ENCODE assay signal across 21 cellular contexts in genomic region chr5:83925952-83926351, GRCh38.
DNase-seq lines count a peak whose midpoint lies in the region; ATAC-seq, FAIRE-seq and TF ChIP-seq lines count a peak whose summit lies in the region.
"Had no signal": no experiment of that assay in that cellular context is flagged by ENCODE, and none has a peak within 500 bp of the region (broad histone marks: within the 10 kb centered on the region; RNA-seq: fewer than 3 reads in every experiment).

No MANE protein-coding gene starts in this region.

- no peak overlapping the region for H3K27ac Mint-ChIP-seq in activated CD8-positive, alpha-beta T cell treated with anti-CD3 and anti-CD28 coated beads for 36 hours
- H3K27ac Mint-ChIP-seq: activated CD8-positive, alpha-beta memory T cell treated with anti-CD3 and anti-CD28 coated beads, Interleukin-2, amount 10 ng/mL, durations not matched to agents 7 days and 5 days; CD4-positive, alpha-beta memory T cell; progenitor cell of endocrine pancreas; stimulated activated naive CD8-positive, alpha-beta T cell treated with anti-CD3 and anti-CD28 coated beads, Interleukin-15, amount 100 ng/mL, for 72 hours had no signal

- no peaks in the 10 kb centered on the region for H3K9me3 Mint-ChIP-seq in activated CD8-positive, alpha-beta T cell treated with anti-CD3 and anti-CD28 coated beads for 36 hours
- H3K9me3 Mint-ChIP-seq: stimulated activated naive CD8-positive, alpha-beta T cell treated with anti-CD3 and anti-CD28 coated beads, Interleukin-15, amount 100 ng/mL, for 72 hours had no signal

- no peak for DNase-seq in heart right ventricle
- no peak for DNase-seq in right atrium auricular region (ENCODE audit: low spot score)
- peak; percentile 25 for DNase-seq in adipocyte (ENCODE audit: low read depth)
- no peak for DNase-seq in left colon
- peak; percentile 13 for DNase-seq in small intestine
- DNase-seq in esophagus muscularis mucosa (ENCODE audit: extremely low spot score) = no peak
- DNase-seq in activated CD8-positive, alpha-beta T cell treated with anti-CD3 and anti-CD28 coated beads for 36 hours = no peak
- DNase-seq in sciatic nerve (ENCODE audit: low spot score) = no peak
- DNase-seq: activated CD4-positive, CD25-positive, alpha-beta regulatory T cell; activated CD8-positive, alpha-beta memory T cell treated with anti-CD3 and anti-CD28 coated beads, Interleukin-2, amount 10 ng/mL, durations not matched to agents 7 days and 5 days; activated gamma-delta T cell; CD4-positive, alpha-beta memory T cell; NCI-H1092; NCI-H82; stimulated activated naive CD8-positive, alpha-beta T cell treated with anti-CD3 and anti-CD28 coated beads, Interleukin-15, amount 100 ng/mL, for 72 hours had no signal

- FAIRE-seq in small intestine (lab: Jason Lieb, UNC) = no peak
- FAIRE-seq: A549, keratinocyte had no signal

- no peaks in the 10 kb centered on the region for H3K27me3 Mint-ChIP-seq in activated CD8-positive, alpha-beta T cell treated with anti-CD3 and anti-CD28 coated beads for 36 hours
- H3K27me3 Mint-ChIP-seq: activated CD8-positive, alpha-beta memory T cell treated with anti-CD3 and anti-CD28 coated beads, Interleukin-2, amount 10 ng/mL, durations not matched to agents 7 days and 5 days; CD4-positive, alpha-beta memory T cell had no signal

- TF ChIP-seq POLR2A in esophagus muscularis mucosa (IDR thresholded peaks at IDR 0.05; ENCODE audit: low read depth) = no peak

- no peaks in the 10 kb centered on the region for H3K4me1 Mint-ChIP-seq in activated CD8-positive, alpha-beta T cell treated with anti-CD3 and anti-CD28 coated beads for 36 hours (ENCODE audit: low read depth)
- H3K4me1 Mint-ChIP-seq: activated CD8-positive, alpha-beta memory T cell treated with anti-CD3 and anti-CD28 coated beads, Interleukin-2, amount 10 ng/mL, durations not matched to agents 7 days and 5 days; CD4-positive, alpha-beta memory T cell; stimulated activated naive CD8-positive, alpha-beta T cell treated with anti-CD3 and anti-CD28 coated beads, Interleukin-15, amount 100 ng/mL, for 72 hours had no signal

- H3K36me3 ChIP-seq in heart right ventricle (no peaks in the 10 kb centered on the region), right atrium auricular region (no peaks in the 10 kb centered on the region), adipocyte (ENCODE audit: control insufficient read depth, insufficient read depth, low read length, severe bottlenecking) (no peaks in the 10 kb centered on the region), small intestine (ENCODE audit: control insufficient read depth in 2 of 2, insufficient read depth in 2 of 2, low read length in 2 of 2) (no peaks in the 10 kb centered on the region), esophagus muscularis mucosa (no peaks in the 10 kb centered on the region)
- H3K36me3 ChIP-seq: ascending aorta had no signal

- H3K9me3 ChIP-seq in heart right ventricle (peaks cover 0 to 10% (median 0%) of the 10 kb centered on the region in 11 donors), right atrium auricular region (peaks cover 0 to 6% of the 10 kb centered on the region in 2 donors), adipocyte (ENCODE audit: control insufficient read depth, low read length) (no peaks in the 10 kb centered on the region), small intestine (ENCODE audit: control insufficient read depth, low read depth) (no peaks in the 10 kb centered on the region), esophagus muscularis mucosa (peaks cover 0 to 12% (median 2%) of the 10 kb centered on the region in 4 donors)
- H3K9me3 ChIP-seq: A549, ascending aorta had no signal

- TF ChIP-seq EP300 in esophagus muscularis mucosa (IDR thresholded peaks at IDR 0.05) = no peak

- H3K4me1 ChIP-seq in heart right ventricle (peaks cover 0 to 5% (median 0%) of the 10 kb centered on the region in 9 donors), right atrium auricular region (no peaks in the 10 kb centered on the region), adipocyte (ENCODE audit: control insufficient read depth, insufficient read depth, low read length) (no peaks in the 10 kb centered on the region), small intestine (ENCODE audit: control insufficient read depth in 2 of 2, insufficient read depth in 1 of 2, low read depth in 1 of 2, low read length in 1 of 2) (no peaks in the 10 kb centered on the region), esophagus muscularis mucosa (no peaks in the 10 kb centered on the region)
- H3K4me1 ChIP-seq: A549, ascending aorta had no signal

- CTCF ChIA-PET in activated CD8-positive, alpha-beta T cell treated with anti-CD3 and anti-CD28 coated beads for 36 hours (lab: Charles Lee) = interaction anchor here (2.0 to 3.0 kb wide), 2 partner anchors 11 to 15 kb away, joined by 12 read pairs; no protein-coding TSS in a partner anchor

- H3K4me3 Mint-ChIP-seq in activated CD8-positive, alpha-beta T cell treated with anti-CD3 and anti-CD28 coated beads for 36 hours = no peak overlapping the region
- H3K4me3 Mint-ChIP-seq: activated CD8-positive, alpha-beta memory T cell treated with anti-CD3 and anti-CD28 coated beads, Interleukin-2, amount 10 ng/mL, durations not matched to agents 7 days and 5 days; CD4-positive, alpha-beta memory T cell; stimulated activated naive CD8-positive, alpha-beta T cell treated with anti-CD3 and anti-CD28 coated beads, Interleukin-15, amount 100 ng/mL, for 72 hours had no signal

- intact Hi-C loops in heart right ventricle (cut with DNase I) = loop anchor here in 2 of 10 donors (5.0 kb wide), 1 partner anchor 1121 kb away; no protein-coding TSS in a partner anchor
- intact Hi-C loops in left colon (cut with DNase I, micrococcal nuclease) = no loop called here
- intact Hi-C loops in esophagus muscularis mucosa (cut with DNase I) = no loop called here
- intact Hi-C loops in activated CD8-positive, alpha-beta T cell treated with anti-CD3 and anti-CD28 coated beads for 36 hours (cut with micrococcal nuclease) = no loop called here
- intact Hi-C loops in sciatic nerve (cut with DNase I) = no loop called here

- ATAC-seq in heart right ventricle (peak in 5 of 8 donors; percentile 28 to 51 (median 46)), left colon (peak; percentile 73), sciatic nerve (no peak)
- no peak for ATAC-seq in activated CD8-positive, alpha-beta T cell treated with anti-CD3 and anti-CD28 coated beads for 36 hours
- ATAC-seq: A549; activated CD8-positive, alpha-beta memory T cell treated with anti-CD3 and anti-CD28 coated beads, Interleukin-2, amount 10 ng/mL, durations not matched to agents 7 days and 5 days; Panc1; stimulated activated naive CD8-positive, alpha-beta T cell treated with anti-CD3 and anti-CD28 coated beads, Interleukin-15, amount 100 ng/mL, for 72 hours had no signal

- POLR2A ChIA-PET in activated CD8-positive, alpha-beta T cell treated with anti-CD3 and anti-CD28 coated beads for 36 hours (lab: Charles Lee) = no interaction called here

- WGBS in heart right ventricle, 2 donors = 20 to 30% methylated on average over 4 of the region's 4 CpGs
- 8 to 39% (median 33%) methylated on average over 4 of the region's 4 CpGs for WGBS in small intestine, 3 donors
- WGBS in esophagus muscularis mucosa = 68% methylated on average over 4 of the region's 4 CpGs

- TF ChIP-seq CTCF in heart right ventricle (IDR thresholded peaks at IDR 0.05) (no peak), right atrium auricular region (IDR thresholded peaks at IDR 0.05) (no peak), esophagus muscularis mucosa (IDR thresholded peaks at IDR 0.05) (no peak)
- TF ChIP-seq CTCF in activated CD8-positive, alpha-beta T cell treated with anti-CD3 and anti-CD28 coated beads for 36 hours (IDR thresholded peaks at IDR 0.05) = no peak

- H3K4me3 ChIP-seq in heart right ventricle = no peak overlapping the region
- H3K4me3 ChIP-seq in right atrium auricular region = no peak overlapping the region
- H3K4me3 ChIP-seq in adipocyte (ENCODE audit: low read length) = no peak overlapping the region
- no peak overlapping the region for H3K4me3 ChIP-seq in small intestine (ENCODE audit: low read depth in 1 of 2, low read length in 2 of 2)
- H3K4me3 ChIP-seq in esophagus muscularis mucosa = no peak overlapping the region
- H3K4me3 ChIP-seq: A549, ascending aorta had no signal

- H3K27ac ChIP-seq in heart right ventricle = peak overlapping the region in 2 of 10 donors; percentile 42 to 50
- H3K27ac ChIP-seq in right atrium auricular region = no peak overlapping the region
- H3K27ac ChIP-seq in small intestine (ENCODE audit: low read depth in 1 of 2, low read length in 1 of 2) = no peak overlapping the region
- no peak overlapping the region for H3K27ac ChIP-seq in esophagus muscularis mucosa (replicated peaks in 1 of 4)
- H3K27ac ChIP-seq: A549, ascending aorta, KMS-11 had no signal

- no peaks in the 10 kb centered on the region for H3K27me3 ChIP-seq in heart right ventricle
- H3K27me3 ChIP-seq in right atrium auricular region = no peaks in the 10 kb centered on the region
- no peaks in the 10 kb centered on the region for H3K27me3 ChIP-seq in adipocyte (replicated peaks; ENCODE audit: control insufficient read depth, insufficient read depth, low read length)
- no peaks in the 10 kb centered on the region for H3K27me3 ChIP-seq in small intestine (ENCODE audit: control insufficient read depth in 2 of 2, insufficient read depth in 2 of 2, low read length in 2 of 2)
- no peaks in the 10 kb centered on the region for H3K27me3 ChIP-seq in esophagus muscularis mucosa
- H3K27me3 ChIP-seq: ascending aorta had no signal

- no peaks in the 10 kb centered on the region for H3K36me3 Mint-ChIP-seq in activated CD8-positive, alpha-beta T cell treated with anti-CD3 and anti-CD28 coated beads for 36 hours (ENCODE audit: low read depth)
- H3K36me3 Mint-ChIP-seq: activated CD8-positive, alpha-beta memory T cell treated with anti-CD3 and anti-CD28 coated beads, Interleukin-2, amount 10 ng/mL, durations not matched to agents 7 days and 5 days; CD4-positive, alpha-beta memory T cell had no signal

- H3K9ac ChIP-seq in adipocyte (ENCODE audit: low read length) = no peak overlapping the region
- H3K9ac ChIP-seq: KMS-11 had no signal

Comparison
In these comparisons a context has a peak if more than half of its experiments do, and no peak if none do; other contexts are left out.
1. ATAC-seq: peak in heart right ventricle (5 of 8) and left colon (single experiment); none in activated CD8-positive, alpha-beta T cell treated with anti-CD3 and anti-CD28 coated beads for 36 hours (single experiment) and sciatic nerve (single experiment).
2. DNase-seq: peak in adipocyte (single experiment) and small intestine (single experiment); none in heart right ventricle (0 of 2), right atrium auricular region (single experiment), left colon (0 of 2), esophagus muscularis mucosa (single experiment), activated CD8-positive, alpha-beta T cell treated with anti-CD3 and anti-CD28 coated beads for 36 hours (single experiment) and sciatic nerve (single experiment).